ENCODE assay signal across 3 cellular contexts in the genomic region with DNA sequence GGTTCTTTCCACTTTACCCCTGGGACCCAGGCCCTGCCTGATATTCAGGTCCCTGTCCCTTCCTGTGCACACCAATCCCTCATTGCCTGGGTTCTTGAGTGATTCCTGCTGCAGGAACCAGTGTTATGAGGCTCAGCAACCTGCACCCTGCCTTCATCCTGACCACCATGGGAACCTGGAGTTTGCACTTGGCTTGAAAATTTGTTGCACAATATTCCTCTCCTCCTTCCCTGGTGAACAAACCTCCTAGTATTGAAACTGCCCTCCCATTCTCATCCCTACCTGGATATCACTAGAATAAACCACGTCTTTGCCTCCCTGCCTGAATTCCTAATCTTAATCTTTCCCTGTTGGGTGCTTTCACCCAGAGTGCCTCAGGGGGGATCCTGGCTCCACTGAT.
TF ChIP-seq lines count a peak whose summit lies in the region.

No MANE protein-coding gene starts in this region.

TF ChIP-seq in IMR-90, 13 proteins besides CTCF, POLR2A, EP300 and RAD21:
- TF ChIP-seq MAFK (IDR thresholded peaks at IDR 0.05; ENCODE audit: low read depth, low read length) = no peak
- TF ChIP-seq, protein P1, sequence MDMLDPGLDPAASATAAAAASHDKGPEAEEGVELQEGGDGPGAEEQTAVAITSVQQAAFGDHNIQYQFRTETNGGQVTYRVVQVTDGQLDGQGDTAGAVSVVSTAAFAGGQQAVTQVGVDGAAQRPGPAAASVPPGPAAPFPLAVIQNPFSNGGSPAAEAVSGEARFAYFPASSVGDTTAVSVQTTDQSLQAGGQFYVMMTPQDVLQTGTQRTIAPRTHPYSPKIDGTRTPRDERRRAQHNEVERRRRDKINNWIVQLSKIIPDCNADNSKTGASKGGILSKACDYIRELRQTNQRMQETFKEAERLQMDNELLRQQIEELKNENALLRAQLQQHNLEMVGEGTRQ (IDR thresholded peaks at IDR 0.05; ENCODE audit: low read depth, low read length) = no peak
- no peak for TF ChIP-seq MXI1 (IDR thresholded peaks at IDR 0.05; ENCODE audit: borderline replicate concordance, low read depth, low read length)
- TF ChIP-seq CHD1 (IDR thresholded peaks at IDR 0.05; ENCODE audit: low read depth, low read length) = no peak
- TF ChIP-seq CEBPB (IDR thresholded peaks at IDR 0.05; ENCODE audit: low read depth, low read length) = peak; percentile 72
- TF ChIP-seq BHLHE40 (IDR thresholded peaks at IDR 0.05; ENCODE audit: low read depth, low read length) = no peak
TF ChIP-seq in IMR-90: peak in this region for 1.

TF ChIP-seq in K562, 482 proteins besides CTCF, POLR2A, EP300 and RAD21:
- TF ChIP-seq CEBPG (CRISPR knock-in tag; IDR thresholded peaks at IDR 0.05) = no peak
- TF ChIP-seq CEBPG (tag; conservative IDR thresholded peaks at IDR 0.05 in 1 of 2, IDR thresholded peaks at IDR 0.05 in 1 of 2) = 0 out of 4 replicates have a peak, but pooled peaks of 1 of the 2 experiments have one; percentile 18
- TF ChIP-seq FOXA3 (CRISPR knock-in tag; conservative IDR thresholded peaks at IDR 0.05 in 1 of 2, IDR thresholded peaks at IDR 0.05 in 1 of 2) = no peak
- TF ChIP-seq CEBPB (tag; IDR thresholded peaks at IDR 0.05) = peak; percentile 32; the same call in 1 of the 2 replicates
- TF ChIP-seq TCF3 (CRISPR knock-in tag; IDR thresholded peaks at IDR 0.05) = no peak
TF ChIP-seq in K562: peak in this region for 2.

TF ChIP-seq in liver, 16 proteins besides CTCF, POLR2A, EP300 and RAD21:
- no peak for TF ChIP-seq RXRA (IDR thresholded peaks at IDR 0.05)
- no peak for TF ChIP-seq YY1 (IDR thresholded peaks at IDR 0.05)
- TF ChIP-seq, protein P2, sequence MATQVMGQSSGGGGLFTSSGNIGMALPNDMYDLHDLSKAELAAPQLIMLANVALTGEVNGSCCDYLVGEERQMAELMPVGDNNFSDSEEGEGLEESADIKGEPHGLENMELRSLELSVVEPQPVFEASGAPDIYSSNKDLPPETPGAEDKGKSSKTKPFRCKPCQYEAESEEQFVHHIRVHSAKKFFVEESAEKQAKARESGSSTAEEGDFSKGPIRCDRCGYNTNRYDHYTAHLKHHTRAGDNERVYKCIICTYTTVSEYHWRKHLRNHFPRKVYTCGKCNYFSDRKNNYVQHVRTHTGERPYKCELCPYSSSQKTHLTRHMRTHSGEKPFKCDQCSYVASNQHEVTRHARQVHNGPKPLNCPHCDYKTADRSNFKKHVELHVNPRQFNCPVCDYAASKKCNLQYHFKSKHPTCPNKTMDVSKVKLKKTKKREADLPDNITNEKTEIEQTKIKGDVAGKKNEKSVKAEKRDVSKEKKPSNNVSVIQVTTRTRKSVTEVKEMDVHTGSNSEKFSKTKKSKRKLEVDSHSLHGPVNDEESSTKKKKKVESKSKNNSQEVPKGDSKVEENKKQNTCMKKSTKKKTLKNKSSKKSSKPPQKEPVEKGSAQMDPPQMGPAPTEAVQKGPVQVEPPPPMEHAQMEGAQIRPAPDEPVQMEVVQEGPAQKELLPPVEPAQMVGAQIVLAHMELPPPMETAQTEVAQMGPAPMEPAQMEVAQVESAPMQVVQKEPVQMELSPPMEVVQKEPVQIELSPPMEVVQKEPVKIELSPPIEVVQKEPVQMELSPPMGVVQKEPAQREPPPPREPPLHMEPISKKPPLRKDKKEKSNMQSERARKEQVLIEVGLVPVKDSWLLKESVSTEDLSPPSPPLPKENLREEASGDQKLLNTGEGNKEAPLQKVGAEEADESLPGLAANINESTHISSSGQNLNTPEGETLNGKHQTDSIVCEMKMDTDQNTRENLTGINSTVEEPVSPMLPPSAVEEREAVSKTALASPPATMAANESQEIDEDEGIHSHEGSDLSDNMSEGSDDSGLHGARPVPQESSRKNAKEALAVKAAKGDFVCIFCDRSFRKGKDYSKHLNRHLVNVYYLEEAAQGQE (IDR thresholded peaks at IDR 0.05) = no peak
- TF ChIP-seq TAF1 (conservative IDR thresholded peaks at IDR 0.05) = no peak
- TF ChIP-seq GABPA (IDR thresholded peaks at IDR 0.05 in 1 of 2, conservative IDR thresholded peaks at IDR 0.05 in 1 of 2) = no peak
- TF ChIP-seq HNF4A (conservative IDR thresholded peaks at IDR 0.05) = peak; percentile 30 to 41
- no peak for TF ChIP-seq JUND (IDR thresholded peaks at IDR 0.05)
